1 cellular context compared by ENCODE assay signal in the genomic region with DNA sequence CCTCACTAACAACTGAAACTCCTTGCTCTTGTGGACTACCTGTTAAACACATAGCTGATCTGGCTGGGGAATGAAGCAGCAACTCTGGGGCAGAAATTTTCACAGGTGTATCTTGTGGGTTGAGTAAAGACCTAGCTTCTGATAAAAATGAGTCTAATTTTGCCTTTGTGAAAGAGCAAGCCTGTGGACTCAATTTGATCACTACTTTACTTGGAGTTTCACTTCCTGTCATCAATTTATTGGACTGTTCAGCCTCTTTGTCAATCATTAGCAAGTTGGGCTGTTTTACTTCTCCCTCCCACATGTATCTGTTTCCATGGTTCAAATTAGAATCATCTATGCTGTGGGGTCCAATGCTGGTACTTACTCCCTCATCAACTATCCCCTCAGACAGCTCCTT.
TF ChIP-seq lines count a peak whose summit lies in the region.

No MANE protein-coding gene starts in this region.

TF ChIP-seq in GM12878, 131 proteins besides CTCF, POLR2A, EP300 and RAD21 (continued from another document):
- TF ChIP-seq NBN (IDR thresholded peaks at IDR 0.05) (0 out of 2 replicates have a peak, but pooled peaks have one; percentile 42), SPI1 (IDR thresholded peaks at IDR 0.05; ENCODE audit: borderline replicate concordance, insufficient read depth, low read depth, low read length) (peak; percentile 96), HDGF (IDR thresholded peaks at IDR 0.05) (no peak), CREM (IDR thresholded peaks at IDR 0.05; ENCODE audit: low read depth) (0 out of 2 replicates have a peak, but pooled peaks have one; percentile 10), MEF2B (IDR thresholded peaks at IDR 0.05; ENCODE audit: partially characterized antibody, poor library complexity, severe bottlenecking) (peak; percentile 11), IRF4 (IDR thresholded peaks at IDR 0.05; ENCODE audit: low read depth, low read length) (peak; percentile 59; the same call in 1 of the 2 replicates), MTA2 (IDR thresholded peaks at IDR 0.05; ENCODE audit: low read depth) (peak; percentile 80), SP1 (IDR thresholded peaks at IDR 0.05; ENCODE audit: low read depth, low read length) (no peak), STAT1 (conservative IDR thresholded peaks at IDR 0.05) (no peak), ATF7 (IDR thresholded peaks at IDR 0.05; ENCODE audit: low read depth) (peak; percentile 62), MXI1 (IDR thresholded peaks at IDR 0.05; ENCODE audit: low read depth, low read length) (no peak), RUNX3 (IDR thresholded peaks at IDR 0.05; ENCODE audit: low read length) (0 out of 2 replicates have a peak, but pooled peaks have one; percentile 21), DPF2 (IDR thresholded peaks at IDR 0.05) (peak; percentile 76), IKZF2 (IDR thresholded peaks at IDR 0.05) (peak in 1 of 2 experiments; percentile 50; a peak in 2 of 4 replicates)
- TF ChIP-seq, protein P1, sequence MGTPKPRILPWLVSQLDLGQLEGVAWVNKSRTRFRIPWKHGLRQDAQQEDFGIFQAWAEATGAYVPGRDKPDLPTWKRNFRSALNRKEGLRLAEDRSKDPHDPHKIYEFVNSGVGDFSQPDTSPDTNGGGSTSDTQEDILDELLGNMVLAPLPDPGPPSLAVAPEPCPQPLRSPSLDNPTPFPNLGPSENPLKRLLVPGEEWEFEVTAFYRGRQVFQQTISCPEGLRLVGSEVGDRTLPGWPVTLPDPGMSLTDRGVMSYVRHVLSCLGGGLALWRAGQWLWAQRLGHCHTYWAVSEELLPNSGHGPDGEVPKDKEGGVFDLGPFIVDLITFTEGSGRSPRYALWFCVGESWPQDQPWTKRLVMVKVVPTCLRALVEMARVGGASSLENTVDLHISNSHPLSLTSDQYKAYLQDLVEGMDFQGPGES (IDR thresholded peaks at IDR 0.05): no peak
- TF ChIP-seq, protein P2, sequence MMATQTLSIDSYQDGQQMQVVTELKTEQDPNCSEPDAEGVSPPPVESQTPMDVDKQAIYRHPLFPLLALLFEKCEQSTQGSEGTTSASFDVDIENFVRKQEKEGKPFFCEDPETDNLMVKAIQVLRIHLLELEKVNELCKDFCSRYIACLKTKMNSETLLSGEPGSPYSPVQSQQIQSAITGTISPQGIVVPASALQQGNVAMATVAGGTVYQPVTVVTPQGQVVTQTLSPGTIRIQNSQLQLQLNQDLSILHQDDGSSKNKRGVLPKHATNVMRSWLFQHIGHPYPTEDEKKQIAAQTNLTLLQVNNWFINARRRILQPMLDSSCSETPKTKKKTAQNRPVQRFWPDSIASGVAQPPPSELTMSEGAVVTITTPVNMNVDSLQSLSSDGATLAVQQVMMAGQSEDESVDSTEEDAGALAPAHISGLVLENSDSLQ (IDR thresholded peaks at IDR 0.05): peak; percentile 87
- TF ChIP-seq, protein P3, sequence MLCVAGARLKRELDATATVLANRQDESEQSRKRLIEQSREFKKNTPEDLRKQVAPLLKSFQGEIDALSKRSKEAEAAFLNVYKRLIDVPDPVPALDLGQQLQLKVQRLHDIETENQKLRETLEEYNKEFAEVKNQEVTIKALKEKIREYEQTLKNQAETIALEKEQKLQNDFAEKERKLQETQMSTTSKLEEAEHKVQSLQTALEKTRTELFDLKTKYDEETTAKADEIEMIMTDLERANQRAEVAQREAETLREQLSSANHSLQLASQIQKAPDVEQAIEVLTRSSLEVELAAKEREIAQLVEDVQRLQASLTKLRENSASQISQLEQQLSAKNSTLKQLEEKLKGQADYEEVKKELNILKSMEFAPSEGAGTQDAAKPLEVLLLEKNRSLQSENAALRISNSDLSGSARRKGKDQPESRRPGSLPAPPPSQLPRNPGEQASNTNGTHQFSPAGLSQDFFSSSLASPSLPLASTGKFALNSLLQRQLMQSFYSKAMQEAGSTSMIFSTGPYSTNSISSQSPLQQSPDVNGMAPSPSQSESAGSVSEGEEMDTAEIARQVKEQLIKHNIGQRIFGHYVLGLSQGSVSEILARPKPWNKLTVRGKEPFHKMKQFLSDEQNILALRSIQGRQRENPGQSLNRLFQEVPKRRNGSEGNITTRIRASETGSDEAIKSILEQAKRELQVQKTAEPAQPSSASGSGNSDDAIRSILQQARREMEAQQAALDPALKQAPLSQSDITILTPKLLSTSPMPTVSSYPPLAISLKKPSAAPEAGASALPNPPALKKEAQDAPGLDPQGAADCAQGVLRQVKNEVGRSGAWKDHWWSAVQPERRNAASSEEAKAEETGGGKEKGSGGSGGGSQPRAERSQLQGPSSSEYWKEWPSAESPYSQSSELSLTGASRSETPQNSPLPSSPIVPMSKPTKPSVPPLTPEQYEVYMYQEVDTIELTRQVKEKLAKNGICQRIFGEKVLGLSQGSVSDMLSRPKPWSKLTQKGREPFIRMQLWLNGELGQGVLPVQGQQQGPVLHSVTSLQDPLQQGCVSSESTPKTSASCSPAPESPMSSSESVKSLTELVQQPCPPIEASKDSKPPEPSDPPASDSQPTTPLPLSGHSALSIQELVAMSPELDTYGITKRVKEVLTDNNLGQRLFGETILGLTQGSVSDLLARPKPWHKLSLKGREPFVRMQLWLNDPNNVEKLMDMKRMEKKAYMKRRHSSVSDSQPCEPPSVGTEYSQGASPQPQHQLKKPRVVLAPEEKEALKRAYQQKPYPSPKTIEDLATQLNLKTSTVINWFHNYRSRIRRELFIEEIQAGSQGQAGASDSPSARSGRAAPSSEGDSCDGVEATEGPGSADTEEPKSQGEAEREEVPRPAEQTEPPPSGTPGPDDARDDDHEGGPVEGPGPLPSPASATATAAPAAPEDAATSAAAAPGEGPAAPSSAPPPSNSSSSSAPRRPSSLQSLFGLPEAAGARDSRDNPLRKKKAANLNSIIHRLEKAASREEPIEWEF (IDR thresholded peaks at IDR 0.05; ENCODE audit: insufficient replicate concordance, low read depth, low read length): peak; percentile 90
- TF ChIP-seq, protein P4, sequence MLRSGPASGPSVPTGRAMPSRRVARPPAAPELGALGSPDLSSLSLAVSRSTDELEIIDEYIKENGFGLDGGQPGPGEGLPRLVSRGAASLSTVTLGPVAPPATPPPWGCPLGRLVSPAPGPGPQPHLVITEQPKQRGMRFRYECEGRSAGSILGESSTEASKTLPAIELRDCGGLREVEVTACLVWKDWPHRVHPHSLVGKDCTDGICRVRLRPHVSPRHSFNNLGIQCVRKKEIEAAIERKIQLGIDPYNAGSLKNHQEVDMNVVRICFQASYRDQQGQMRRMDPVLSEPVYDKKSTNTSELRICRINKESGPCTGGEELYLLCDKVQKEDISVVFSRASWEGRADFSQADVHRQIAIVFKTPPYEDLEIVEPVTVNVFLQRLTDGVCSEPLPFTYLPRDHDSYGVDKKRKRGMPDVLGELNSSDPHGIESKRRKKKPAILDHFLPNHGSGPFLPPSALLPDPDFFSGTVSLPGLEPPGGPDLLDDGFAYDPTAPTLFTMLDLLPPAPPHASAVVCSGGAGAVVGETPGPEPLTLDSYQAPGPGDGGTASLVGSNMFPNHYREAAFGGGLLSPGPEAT (IDR thresholded peaks at IDR 0.05; ENCODE audit: low read depth): peak; percentile 35; the same call in 1 of the 2 replicates
